4 cellular contexts compared by ENCODE assay signal in the genomic region with DNA sequence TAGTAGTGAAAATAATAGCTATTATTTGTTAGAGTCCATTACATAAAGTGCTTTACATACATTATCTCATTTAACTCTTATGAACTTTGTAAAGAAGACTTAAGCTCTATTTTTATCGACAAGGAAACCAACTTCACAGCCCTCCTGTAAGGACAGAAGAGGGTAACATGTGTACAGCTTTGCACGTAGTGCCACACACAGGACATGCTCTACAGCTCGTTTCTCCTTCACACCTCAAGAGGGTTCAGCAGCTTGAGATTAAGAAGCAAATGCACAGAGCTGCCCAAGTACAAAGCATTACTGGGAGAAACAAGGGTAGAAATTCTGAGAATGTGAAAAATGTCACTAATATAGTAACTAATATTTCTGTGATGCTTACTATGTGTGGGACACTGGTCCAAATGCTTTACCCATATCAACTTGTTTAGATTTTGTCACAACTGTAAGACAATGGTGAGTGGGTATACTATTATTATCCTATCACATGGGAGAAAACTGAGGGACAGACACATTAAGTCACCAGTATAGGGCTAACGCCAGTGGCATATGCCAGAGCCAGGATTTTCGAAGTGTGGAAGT.
"Had no signal": no experiment of that assay in that cellular context is flagged by ENCODE, and none has a peak within 500 bp of the region (broad histone marks: within the 10 kb centered on the region; RNA-seq: fewer than 3 reads in every experiment).

No MANE protein-coding gene starts in this region.

- ATAC-seq: GM23338 had no signal

- DNase-seq: H9, HCEC 1CT, IMR-90 had no signal

- H3K4me3 ChIP-seq: GM23338 had no signal

- H2AFZ ChIP-seq: GM23338 had no signal

- H3K4me2 ChIP-seq: GM23338 had no signal
